Comparison of ENCODE assay signal across 13 cellular contexts in the genomic region with DNA sequence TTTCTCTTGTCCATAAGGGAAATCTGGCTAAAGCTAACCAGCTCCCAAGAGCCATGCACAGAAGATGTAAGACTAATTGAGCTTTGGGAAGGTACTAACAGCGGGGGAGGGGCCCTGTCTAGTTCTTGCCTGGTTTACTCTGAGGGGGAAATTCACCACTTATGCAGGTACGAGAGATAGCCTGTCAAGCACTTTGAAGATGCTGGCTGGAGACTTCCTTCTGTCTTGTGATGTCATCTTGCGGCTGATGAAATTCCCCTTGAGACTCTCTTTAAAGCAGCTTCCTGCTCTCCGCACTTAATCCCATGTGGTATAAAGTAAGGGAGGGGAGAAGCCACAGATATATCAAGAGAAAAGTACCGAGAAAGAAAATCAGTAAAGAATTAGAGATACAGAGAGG.
DNase-seq lines count a peak whose midpoint lies in the region; ATAC-seq and TF ChIP-seq lines count a peak whose summit lies in the region.
"Had no signal": no experiment of that assay in that cellular context is flagged by ENCODE, and none has a peak within 500 bp of the region (broad histone marks: within the 10 kb centered on the region; RNA-seq: fewer than 3 reads in every experiment).

No MANE protein-coding gene starts in this region.

- DNase-seq in NCI-H82 (lab: John Stamatoyannopoulos, UW) (peak; percentile 14), NCI-H82 treated with DMSO at 0.1 percent for 48 hours (lab: John Stamatoyannopoulos, UW; ENCODE audit: unreplicated experiment) (no peak), SK-N-MC (ENCODE audit: low read depth, low spot score) (peak; percentile 48), NCI-H1436 (lab: John Stamatoyannopoulos, UW) (no peak), tibial artery (no peak)
- DNase-seq: central memory CD4-positive, alpha-beta T cell; hypothalamus; Kasumi-1; posterior cingulate gyrus had no signal

- no peak overlapping the region for H3K9ac ChIP-seq in SK-N-MC (ENCODE audit: insufficient read length)

- ATAC-seq in HG02981 (IDR thresholded peaks at IDR 0.05; ENCODE audit: unreplicated experiment) (peak; percentile 86), SK-N-SH treated with all-trans-retinoic acid at 6 μM for 48 hours (no peak), GM19455 (IDR thresholded peaks at IDR 0.05; ENCODE audit: unreplicated experiment) (no peak)

- H3K4me3 ChIP-seq in SK-N-MC, result peak overlapping the region; percentile 28
- no peak overlapping the region for H3K4me3 ChIP-seq in tibial artery

- H3K27me3 ChIP-seq in tibial artery, result no peaks in the 10 kb centered on the region

- H3K36me3 ChIP-seq in SK-N-MC (ENCODE audit: insufficient read depth, low read length) (no peaks in the 10 kb centered on the region), tibial artery (no peaks in the 10 kb centered on the region)

- intact Hi-C loops in tibial artery (cut with DNase I; ENCODE audit: low total_unique reads), result no loop called here

- peaks cover 0 to 43% (median 20%) of the 10 kb centered on the region in 4 donors for H3K4me1 ChIP-seq in tibial artery

- H3K9me3 ChIP-seq in SK-N-MC (ENCODE audit: low read depth, low read length) (no peaks in the 10 kb centered on the region), tibial artery (no peaks in the 10 kb centered on the region)

- H3K27ac ChIP-seq in SK-N-MC, result no peak overlapping the region
- H3K27ac ChIP-seq in tibial artery, result no peak overlapping the region
- H3K27ac ChIP-seq: 22Rv1 had no signal

- no peak for TF ChIP-seq CTCF in tibial artery (IDR thresholded peaks at IDR 0.05)

TF ChIP-seq in SK-N-SH treated with all-trans-retinoic acid at 6 μM for 48 hours, 23 proteins besides CTCF, POLR2A, EP300 and RAD21:
- TF ChIP-seq OSR1 (CRISPR knock-in tag; IDR thresholded peaks at IDR 0.05) (no peak), PPARA (CRISPR knock-in tag; IDR thresholded peaks at IDR 0.05; ENCODE audit: borderline replicate concordance) (no peak)
- TF ChIP-seq, protein P1, sequence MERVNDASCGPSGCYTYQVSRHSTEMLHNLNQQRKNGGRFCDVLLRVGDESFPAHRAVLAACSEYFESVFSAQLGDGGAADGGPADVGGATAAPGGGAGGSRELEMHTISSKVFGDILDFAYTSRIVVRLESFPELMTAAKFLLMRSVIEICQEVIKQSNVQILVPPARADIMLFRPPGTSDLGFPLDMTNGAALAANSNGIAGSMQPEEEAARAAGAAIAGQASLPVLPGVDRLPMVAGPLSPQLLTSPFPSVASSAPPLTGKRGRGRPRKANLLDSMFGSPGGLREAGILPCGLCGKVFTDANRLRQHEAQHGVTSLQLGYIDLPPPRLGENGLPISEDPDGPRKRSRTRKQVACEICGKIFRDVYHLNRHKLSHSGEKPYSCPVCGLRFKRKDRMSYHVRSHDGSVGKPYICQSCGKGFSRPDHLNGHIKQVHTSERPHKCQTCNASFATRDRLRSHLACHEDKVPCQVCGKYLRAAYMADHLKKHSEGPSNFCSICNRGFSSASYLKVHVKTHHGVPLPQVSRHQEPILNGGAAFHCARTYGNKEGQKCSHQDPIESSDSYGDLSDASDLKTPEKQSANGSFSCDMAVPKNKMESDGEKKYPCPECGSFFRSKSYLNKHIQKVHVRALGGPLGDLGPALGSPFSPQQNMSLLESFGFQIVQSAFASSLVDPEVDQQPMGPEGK (CRISPR knock-in tag; IDR thresholded peaks at IDR 0.05; ENCODE audit: borderline replicate concordance), result no peak
- TF ChIP-seq, protein P2, sequence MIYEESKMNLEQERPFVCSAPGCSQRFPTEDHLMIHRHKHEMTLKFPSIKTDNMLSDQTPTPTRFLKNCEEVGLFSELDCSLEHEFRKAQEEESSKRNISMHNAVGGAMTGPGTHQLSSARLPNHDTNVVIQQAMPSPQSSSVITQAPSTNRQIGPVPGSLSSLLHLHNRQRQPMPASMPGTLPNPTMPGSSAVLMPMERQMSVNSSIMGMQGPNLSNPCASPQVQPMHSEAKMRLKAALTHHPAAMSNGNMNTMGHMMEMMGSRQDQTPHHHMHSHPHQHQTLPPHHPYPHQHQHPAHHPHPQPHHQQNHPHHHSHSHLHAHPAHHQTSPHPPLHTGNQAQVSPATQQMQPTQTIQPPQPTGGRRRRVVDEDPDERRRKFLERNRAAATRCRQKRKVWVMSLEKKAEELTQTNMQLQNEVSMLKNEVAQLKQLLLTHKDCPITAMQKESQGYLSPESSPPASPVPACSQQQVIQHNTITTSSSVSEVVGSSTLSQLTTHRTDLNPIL (CRISPR knock-in tag; IDR thresholded peaks at IDR 0.05; ENCODE audit: low read depth), result no peak
- TF ChIP-seq, protein P3, sequence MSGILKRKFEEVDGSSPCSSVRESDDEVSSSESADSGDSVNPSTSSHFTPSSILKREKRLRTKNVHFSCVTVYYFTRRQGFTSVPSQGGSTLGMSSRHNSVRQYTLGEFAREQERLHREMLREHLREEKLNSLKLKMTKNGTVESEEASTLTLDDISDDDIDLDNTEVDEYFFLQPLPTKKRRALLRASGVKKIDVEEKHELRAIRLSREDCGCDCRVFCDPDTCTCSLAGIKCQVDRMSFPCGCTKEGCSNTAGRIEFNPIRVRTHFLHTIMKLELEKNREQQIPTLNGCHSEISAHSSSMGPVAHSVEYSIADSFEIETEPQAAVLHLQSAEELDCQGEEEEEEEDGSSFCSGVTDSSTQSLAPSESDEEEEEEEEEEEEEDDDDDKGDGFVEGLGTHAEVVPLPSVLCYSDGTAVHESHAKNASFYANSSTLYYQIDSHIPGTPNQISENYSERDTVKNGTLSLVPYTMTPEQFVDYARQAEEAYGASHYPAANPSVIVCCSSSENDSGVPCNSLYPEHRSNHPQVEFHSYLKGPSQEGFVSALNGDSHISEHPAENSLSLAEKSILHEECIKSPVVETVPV (CRISPR knock-in tag; IDR thresholded peaks at IDR 0.05), result no peak

Comparison
In these comparisons a context has a peak if more than half of its experiments do, and no peak if none do; other contexts are left out.
1. DNase-seq: peak in NCI-H82 (single experiment) and SK-N-MC (single experiment); none in NCI-H82 treated with DMSO at 0.1 percent for 48 hours (single experiment), NCI-H1436 (single experiment) and tibial artery (0 of 2).